ENCODE assay signal across 8 cellular contexts in the genomic region with DNA sequence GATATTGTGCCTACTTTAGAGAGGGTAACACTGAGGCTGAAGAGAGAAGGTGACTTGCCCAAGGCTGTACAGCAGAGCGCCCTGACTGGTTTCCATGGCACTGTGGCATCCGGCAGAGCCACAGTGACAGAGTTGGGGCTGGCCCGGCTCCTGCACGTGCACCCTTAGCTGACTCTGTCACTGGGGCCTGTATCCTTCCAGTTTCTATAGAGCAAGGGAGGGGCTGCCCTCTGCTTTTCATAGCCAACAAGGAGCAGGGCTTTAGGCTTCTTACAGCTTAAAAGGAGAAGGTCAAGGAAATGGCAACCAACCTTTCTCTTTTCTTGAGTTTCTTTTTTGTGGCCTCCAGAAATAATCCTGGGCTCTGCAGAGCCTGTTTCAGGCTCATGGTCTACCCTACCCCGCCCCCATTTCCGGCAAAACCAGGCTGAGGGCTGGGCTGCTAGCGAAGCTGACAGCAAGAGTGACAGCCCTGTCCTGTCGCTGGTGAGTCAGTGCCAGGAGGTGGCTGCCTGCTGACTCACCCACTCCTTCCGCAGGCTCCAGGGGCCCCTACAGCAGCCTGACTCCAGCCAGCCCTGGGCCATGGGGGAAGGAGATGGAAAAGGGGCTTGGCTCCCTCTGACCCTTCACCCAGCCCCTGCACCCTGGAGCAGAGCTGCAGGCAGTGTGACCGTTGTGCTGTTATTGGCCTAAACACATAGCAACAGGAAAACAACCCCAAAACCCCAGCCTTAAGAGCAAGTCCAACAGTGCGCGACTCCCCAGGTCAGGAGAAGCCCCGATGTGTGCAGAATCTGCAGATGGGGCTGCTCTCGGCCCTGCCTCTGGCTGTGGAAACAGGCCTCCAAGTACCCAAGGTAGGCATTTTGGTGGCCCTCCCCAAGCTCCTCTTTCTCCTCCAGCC. TPM values are rescaled to one million over a fixed set of nuclear protein-coding genes. Genes with fewer than 3 reads are reported as not detected.
DNase-seq lines count a peak whose midpoint lies in the region; ATAC-seq and TF ChIP-seq lines count a peak whose summit lies in the region.

No MANE protein-coding gene starts in this region.

- peak overlapping the region; percentile 77 for H3K4me3 Mint-ChIP-seq in activated CD4-positive, alpha-beta memory T cell treated with anti-CD3 and anti-CD28 coated beads for 36 hours
- H3K4me3 Mint-ChIP-seq in mesothelial cell of epicardium: no peak overlapping the region

- ATAC-seq in GM18519 (IDR thresholded peaks at IDR 0.05; ENCODE audit: low FRiP score, unreplicated experiment) (peak; percentile 69), HG02840 (IDR thresholded peaks at IDR 0.05; ENCODE audit: low FRiP score, unreplicated experiment) (peak; percentile 79)

- no peaks in the 10 kb centered on the region for H3K27me3 Mint-ChIP-seq in activated CD4-positive, alpha-beta memory T cell treated with anti-CD3 and anti-CD28 coated beads for 36 hours
- H3K27me3 Mint-ChIP-seq in mesothelial cell of epicardium (ENCODE audit: low read depth): no peaks in the 10 kb centered on the region

- CTCF ChIA-PET in activated CD4-positive, alpha-beta memory T cell treated with anti-CD3 and anti-CD28 coated beads for 36 hours (lab: Charles Lee): interaction anchor here (0.9 to 2.6 kb wide), 9 partner anchors 10 to 536 kb away, joined by 3 to 18 read pairs (median 4); a partner anchor contains a TSS

- H3K9me3 Mint-ChIP-seq in activated CD4-positive, alpha-beta memory T cell treated with anti-CD3 and anti-CD28 coated beads for 36 hours: no peaks in the 10 kb centered on the region
- no peaks in the 10 kb centered on the region for H3K9me3 Mint-ChIP-seq in mesothelial cell of epicardium

- POLR2A ChIA-PET in activated CD4-positive, alpha-beta memory T cell treated with anti-CD3 and anti-CD28 coated beads for 36 hours (lab: Charles Lee): interaction anchor here (0.7 to 4.5 kb wide), 11 partner anchors 8 to 308 kb away, joined by 3 to 50 read pairs (median 3); a partner anchor contains a TSS

- intact Hi-C loops in activated CD4-positive, alpha-beta memory T cell treated with anti-CD3 and anti-CD28 coated beads for 36 hours (cut with micrococcal nuclease): loop anchor here (1.0 to 10.0 kb wide), 8 partner anchors 8 to 1417 kb away; a partner anchor contains a TSS

- no peak for TF ChIP-seq CTCF in mesothelial cell of epicardium (IDR thresholded peaks at IDR 0.05; ENCODE audit: unreplicated experiment)

- H3K27ac Mint-ChIP-seq in activated CD4-positive, alpha-beta memory T cell treated with anti-CD3 and anti-CD28 coated beads for 36 hours: peak overlapping the region; percentile 92
- peak overlapping the region; percentile 80 for H3K27ac Mint-ChIP-seq in mesothelial cell of epicardium

- DNase-seq in NCI-H460 (ENCODE audit: extremely low read depth, low read depth) (peak; percentile 62), ecto neural progenitor cell (ENCODE audit: low spot score) (peak; percentile 61), mesothelial cell of epicardium (ENCODE audit: low spot score in 2 of 2, unreplicated experiment in 2 of 2) (peak in 1 of 2 experiments; percentile 58), cortex of kidney (lab: John Stamatoyannopoulos, UW) (no peak)
- peak; percentile 97 for DNase-seq in activated CD4-positive, alpha-beta memory T cell treated with anti-CD3 and anti-CD28 coated beads for 36 hours
- peak; percentile 78 to 90 for DNase-seq in stimulated activated CD8-positive, alpha-beta memory T cell treated with anti-CD3 and anti-CD28 coated beads, Interleukin-4, amount 100 ng/mL, for 1 hour (ENCODE audit: low read depth in 2 of 2, low spot score in 1 of 2)

- peaks cover 80% of the 10 kb centered on the region for H3K4me1 Mint-ChIP-seq in activated CD4-positive, alpha-beta memory T cell treated with anti-CD3 and anti-CD28 coated beads for 36 hours (ENCODE audit: low read depth)
- H3K4me1 Mint-ChIP-seq in mesothelial cell of epicardium: peaks cover 21% of the 10 kb centered on the region

- no peaks in the 10 kb centered on the region for H3K36me3 Mint-ChIP-seq in activated CD4-positive, alpha-beta memory T cell treated with anti-CD3 and anti-CD28 coated beads for 36 hours
- no peaks in the 10 kb centered on the region for H3K36me3 Mint-ChIP-seq in mesothelial cell of epicardium

RNA-seq across cellular contexts. Expression of a gene that starts 29.8 kb away (rescaled TPM):
- 117 and 123 TPM in 2 replicates for total RNA-seq in NCI-H460 (2014; rRNA removed; shearing (Covaris generic))
- polyA plus RNA-seq in NCI-H460 (2014; cell fraction: nucleus; rRNA removed): 146 and 184 TPM in 2 replicates
- total RNA-seq in activated CD4-positive, alpha-beta memory T cell treated with anti-CD3 and anti-CD28 coated beads for 36 hours: 10 to 100 TPM; 44.0 to 45.1 TPM
- 19.3 to 21.2 TPM (median 20.0 TPM) in 3 replicates for total RNA-seq in mesothelial cell of epicardium
